Comparison of ENCODE assay signal across 34 cellular contexts in genomic region chr10:92492748-92493240, GRCh38.
"Had no signal": no experiment of that assay in that cellular context is flagged by ENCODE, and none has a peak within 500 bp of the region (broad histone marks: within the 10 kb centered on the region; RNA-seq: fewer than 3 reads in every experiment).

No MANE protein-coding gene starts in this region.

- H3K4me3 ChIP-seq: adrenal gland, ascending aorta, esophagus squamous epithelium, gastrocnemius medialis, hepatocyte, pancreas, prostate gland, skin epidermis, thoracic aorta, uterus had no signal

- H3K27me3 Mint-ChIP-seq: activated CD8-positive, alpha-beta T cell treated with anti-CD3 and anti-CD28 coated beads for 36 hours; activated naive CD8-positive, alpha-beta T cell treated with anti-CD3 and anti-CD28 coated beads for 36 hours; brain; naive B cell; stimulated activated naive CD8-positive, alpha-beta T cell treated with anti-CD3 and anti-CD28 coated beads, Interleukin-15, Interleukin-2, amounts not matched to agents 100 ng/mL and 50 ng/mL, for 24 hours; type B pancreatic cell had no signal

- DNase-seq: activated CD4-positive, alpha-beta T cell treated with anti-CD3 and anti-CD28 coated beads, Interleukin-2, amount 50 U/mL, for 1 hour; activated CD4-positive, CD25-positive, alpha-beta regulatory T cell treated with anti-CD3 and anti-CD28 coated beads, Interleukin-2, amount 50 U/mL, for 72 hours; activated CD8-positive, alpha-beta T cell treated with anti-CD3 and anti-CD28 coated beads for 36 hours; activated effector memory CD4-positive, alpha-beta T cell treated with Interleukin-2 at 50 U/mL for 16 hours; activated naive CD4-positive, alpha-beta T cell treated with anti-CD3 and anti-CD28 coated beads for 36 hours; activated naive CD8-positive, alpha-beta T cell treated with anti-CD3 and anti-CD28 coated beads for 36 hours; adrenal gland; caudate nucleus; cortex of kidney; esophagus squamous epithelium; gastrocnemius medialis; glutamatergic neuron; islet precursor cell; left cardiac atrium; left ventricle myocardium superior; naive B cell; nucleus accumbens; pancreas; retina; stimulated activated CD4-positive, alpha-beta T cell treated with anti-CD3 and anti-CD28 coated beads, Interleukin-12 subunit alpha, Interleukin-12 subunit beta, amount 100 ng/mL, for 4 hours; stimulated activated CD4-positive, alpha-beta T cell treated with anti-CD3 and anti-CD28 coated beads, Interleukin-4, amount 100 ng/mL, for 1 hour; T-helper 2 cell; uterus had no signal

- H3K4me1 Mint-ChIP-seq: activated naive CD8-positive, alpha-beta T cell treated with anti-CD3 and anti-CD28 coated beads for 36 hours; brain; naive B cell; neural crest cell had no signal

- H3K9me3 ChIP-seq: adrenal gland, ascending aorta, esophagus squamous epithelium, gastrocnemius medialis, pancreas, prostate gland, thoracic aorta, uterus had no signal

- H3K79me2 ChIP-seq: hepatocyte had no signal

- H3K27ac ChIP-seq: adrenal gland, ascending aorta, esophagus squamous epithelium, gastrocnemius medialis, hepatocyte, pancreas, prostate gland, skin epidermis, thoracic aorta, uterus had no signal

- ATAC-seq: activated CD8-positive, alpha-beta T cell treated with anti-CD3 and anti-CD28 coated beads for 36 hours; gastrocnemius medialis; left cardiac atrium; left ventricle myocardium superior; pancreas; sciatic nerve had no signal

- H2AFZ ChIP-seq: hepatocyte had no signal

- H3K9me3 Mint-ChIP-seq: activated CD8-positive, alpha-beta T cell treated with anti-CD3 and anti-CD28 coated beads for 36 hours; activated naive CD4-positive, alpha-beta T cell treated with anti-CD3 and anti-CD28 coated beads for 36 hours; activated naive CD8-positive, alpha-beta T cell treated with anti-CD3 and anti-CD28 coated beads for 36 hours; brain; mesothelial cell of epicardium; naive B cell; neural crest cell; stimulated activated naive CD8-positive, alpha-beta T cell treated with anti-CD3 and anti-CD28 coated beads, Interleukin-15, Interleukin-2, amounts not matched to agents 100 ng/mL and 50 ng/mL, for 24 hours; type B pancreatic cell had no signal

- H3K36me3 ChIP-seq: prostate gland, uterus had no signal

- H3K4me2 ChIP-seq: hepatocyte had no signal

- H3K4me1 ChIP-seq: adrenal gland, ascending aorta, pancreas, prostate gland, uterus had no signal

- H3K4me3 Mint-ChIP-seq: activated CD8-positive, alpha-beta T cell treated with anti-CD3 and anti-CD28 coated beads for 36 hours; activated naive CD4-positive, alpha-beta T cell treated with anti-CD3 and anti-CD28 coated beads for 36 hours; activated naive CD8-positive, alpha-beta T cell treated with anti-CD3 and anti-CD28 coated beads for 36 hours; brain; mesothelial cell of epicardium; neural crest cell; stimulated activated naive CD8-positive, alpha-beta T cell treated with anti-CD3 and anti-CD28 coated beads, Interleukin-15, Interleukin-2, amounts not matched to agents 100 ng/mL and 50 ng/mL, for 24 hours; type B pancreatic cell had no signal

- H3K27me3 ChIP-seq: adrenal gland, ascending aorta, esophagus squamous epithelium, gastrocnemius medialis, hepatocyte, pancreas, uterus had no signal

- H3K27ac Mint-ChIP-seq: activated CD8-positive, alpha-beta T cell treated with anti-CD3 and anti-CD28 coated beads for 36 hours; activated naive CD4-positive, alpha-beta T cell treated with anti-CD3 and anti-CD28 coated beads for 36 hours; activated naive CD8-positive, alpha-beta T cell treated with anti-CD3 and anti-CD28 coated beads for 36 hours; brain; mesothelial cell of epicardium; stimulated activated naive CD8-positive, alpha-beta T cell treated with anti-CD3 and anti-CD28 coated beads, Interleukin-15, Interleukin-2, amounts not matched to agents 100 ng/mL and 50 ng/mL, for 24 hours; type B pancreatic cell had no signal
